In the genomic region with DNA sequence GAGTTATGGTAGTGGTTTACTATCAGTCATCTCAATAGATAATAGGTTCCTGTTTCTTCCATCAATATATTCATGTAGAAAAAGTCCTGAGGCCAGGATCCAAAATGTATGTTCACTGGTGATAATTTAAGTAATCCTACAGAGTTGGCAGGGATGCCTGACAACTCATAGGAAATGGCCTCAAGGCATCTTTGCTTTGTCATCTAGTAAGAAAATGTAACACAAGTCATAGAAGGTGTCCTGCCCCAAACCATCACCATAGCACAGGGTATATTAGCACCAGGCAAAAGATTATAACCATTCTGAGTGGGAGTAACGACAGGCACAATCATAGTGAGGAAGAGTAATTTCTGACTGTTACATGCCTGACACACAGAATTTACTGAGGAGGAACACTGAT, we compare ENCODE assay signal across 25 cellular contexts.
DNase-seq lines count a peak whose midpoint lies in the region; ATAC-seq, FAIRE-seq and TF ChIP-seq lines count a peak whose summit lies in the region.
"Had no signal": no experiment of that assay in that cellular context is flagged by ENCODE, and none has a peak within 500 bp of the region (broad histone marks: within the 10 kb centered on the region; RNA-seq: fewer than 3 reads in every experiment).

No MANE protein-coding gene starts in this region.

- H3F3A ChIP-seq in PC-3 (ENCODE audit: low read length, unreplicated experiment) = no peaks in the 10 kb centered on the region

- no peak for TF ChIP-seq POLR2A in GM12892 (IDR thresholded peaks at IDR 0.05; ENCODE audit: low read depth, low read length)

- no TSS peak for BruUV-seq in PC-3 (replicated peaks; lab: Mats Ljungman, UMichigan)

- H3K9ac ChIP-seq in PC-3 (ENCODE audit: low read length) = no peak overlapping the region
- H3K9ac ChIP-seq: SK-N-SH had no signal

- POLR2A ChIA-PET in PC-3 (lab: Charles Lee; ENCODE audit: unreplicated experiment) = no interaction called here

- H3K27ac ChIP-seq in PC-3 (ENCODE audit: low read length) (no peak overlapping the region), foreskin keratinocyte (no peak overlapping the region), upper lobe of right lung (no peak overlapping the region)
- H3K27ac ChIP-seq: dorsolateral prefrontal cortex, neutrophil, right lobe of liver had no signal

- peak; percentile 58 for FAIRE-seq in GM12892 (lab: Jason Lieb, UNC)

- TF ChIP-seq CTCF in PC-3 (conservative IDR thresholded peaks at IDR 0.05; ENCODE audit: low read depth, low read length) (no peak), foreskin keratinocyte (conservative IDR thresholded peaks at IDR 0.05) (no peak), upper lobe of right lung (IDR thresholded peaks at IDR 0.05) (no peak)

- peaks cover 13% of the 10 kb centered on the region for H3K4me1 ChIP-seq in PC-3 (ENCODE audit: insufficient read depth, low read length)
- H3K4me1 ChIP-seq in foreskin keratinocyte = no peaks in the 10 kb centered on the region
- no peaks in the 10 kb centered on the region for H3K4me1 ChIP-seq in upper lobe of right lung
- H3K4me1 ChIP-seq: right lobe of liver had no signal

- no peaks in the 10 kb centered on the region for H3K79me2 ChIP-seq in PC-3 (ENCODE audit: low read length)

- intact Hi-C loops in PC-3 (cut with micrococcal nuclease) = no loop called here
- intact Hi-C loops in upper lobe of right lung (cut with DNase I) = no loop called here

- CTCF ChIA-PET in PC-3 (lab: Charles Lee) = no interaction called here

- DNase-seq in GM12892 (ENCODE audit: insufficient read length) (no peak), PC-3 (peak; percentile 86), foreskin keratinocyte (peak in 1 of 2 donors; percentile 22), upper lobe of right lung (no peak), DMS153 (lab: John Stamatoyannopoulos, UW) (no peak), NCI-H2196 (lab: John Stamatoyannopoulos, UW; ENCODE audit: unreplicated experiment) (no peak)
- DNase-seq: activated CD4-positive, alpha-beta T cell treated with anti-CD3 and anti-CD28 coated beads, Interleukin-2, amount 10 ng/mL, durations not matched to agents 24 days and 14 days; activated gamma-delta T cell treated with Interleukin-2 at 50 U/mL for 16 hours; activated T-cell treated with anti-CD3 and anti-CD28 coated beads, Interleukin-2, amount 50 U/mL, for 1 hour; cerebellar nuclear complex; dorsolateral prefrontal cortex; H9; hippocampal formation; immature natural killer cell; KG1; mesendoderm; MV-4-11; NCI-H146; NCI-H526; right lobe of liver; SK-N-SH; stimulated activated CD4-positive, alpha-beta T cell treated with anti-CD3 and anti-CD28 coated beads, Interleukin-4, amount 100 ng/mL, for 24 hours; stimulated activated naive B cell treated with anti-CD40 and anti-IgM and Interleukin-4, amounts not matched to agents 10 μg/mL and 1 μg/mL and 100 μg/mL, for 72 hours had no signal

- H3K4me3 ChIP-seq in PC-3 (ENCODE audit: low read length) (no peak overlapping the region), upper lobe of right lung (no peak overlapping the region)
- H3K4me3 ChIP-seq: dorsolateral prefrontal cortex, right lobe of liver had no signal

- ATAC-seq in HG02885 (IDR thresholded peaks at IDR 0.05; ENCODE audit: poor library complexity, unreplicated experiment) (peak; percentile 3), PC-3 (peak; percentile 82), foreskin keratinocyte (peak; percentile 16), upper lobe of right lung (no peak)
- ATAC-seq: right lobe of liver had no signal

- no peaks in the 10 kb centered on the region for H3K9me3 ChIP-seq in PC-3 (ENCODE audit: low read length)
- no peaks in the 10 kb centered on the region for H3K9me3 ChIP-seq in upper lobe of right lung
- H3K9me3 ChIP-seq: neutrophil, right lobe of liver, SK-N-SH had no signal

- H3K36me3 ChIP-seq in PC-3 (ENCODE audit: low read depth, low read length) (no peaks in the 10 kb centered on the region), upper lobe of right lung (no peaks in the 10 kb centered on the region)
- H3K36me3 ChIP-seq: neutrophil, right lobe of liver had no signal

- no peak overlapping the region for H3K4me2 ChIP-seq in PC-3 (ENCODE audit: low read length)
- H3K4me2 ChIP-seq: SK-N-SH had no signal

- H3K27me3 ChIP-seq in PC-3 (ENCODE audit: low read length) = no peaks in the 10 kb centered on the region
- no peaks in the 10 kb centered on the region for H3K27me3 ChIP-seq in foreskin keratinocyte
- no peaks in the 10 kb centered on the region for H3K27me3 ChIP-seq in upper lobe of right lung
- H3K27me3 ChIP-seq: dorsolateral prefrontal cortex, neutrophil, right lobe of liver had no signal

- H3K9me2 ChIP-seq in PC-3 (replicated peaks; ENCODE audit: low read length) = no peaks in the 10 kb centered on the region
- H3K9me2 ChIP-seq: SK-N-SH had no signal

- no peak overlapping the region for H2AFZ ChIP-seq in PC-3 (ENCODE audit: low read length)

- no peaks in the 10 kb centered on the region for H4K20me1 ChIP-seq in PC-3 (ENCODE audit: low read length)
